Comparison of ENCODE assay signal across 7 cellular contexts in genomic region chr4:37977471-37978452, GRCh38. TPM values are rescaled to one million over a fixed set of nuclear protein-coding genes. Genes with fewer than 3 reads are reported as not detected.
A peak's percentile ranks its signal among the peaks of the same experiment; 100 is the strongest.
DNase-seq lines count a peak whose midpoint lies in the region; FAIRE-seq and TF ChIP-seq lines count a peak whose summit lies in the region.

No MANE protein-coding gene starts in this region.

- H3K4me3 ChIP-seq in GM12865 (ENCODE audit: low read depth, low read length) = peak overlapping the region; percentile 75
- H3K4me3 ChIP-seq in LNCaP clone FGC (ENCODE audit: low read depth, low read length) = peak overlapping the region; percentile 54
- peak overlapping the region; percentile 74 to 90 for H3K4me3 ChIP-seq in kidney (ENCODE audit: low read length in 2 of 2)

- intact Hi-C loops in kidney (cut with DNase I) = no loop called here

- H3K9ac ChIP-seq in kidney (ENCODE audit: low read length in 2 of 2) = peak overlapping the region; percentile 78 to 81

- no peaks in the 10 kb centered on the region for H3K9me3 ChIP-seq in kidney (ENCODE audit: control insufficient read depth in 1 of 2, low read length in 2 of 2)

- H3K27ac ChIP-seq in kidney (ENCODE audit: low read depth in 2 of 2, low read length in 2 of 2) = peak overlapping the region; percentile 93 to 99

- peak; percentile 50 for TF ChIP-seq CTCF in GM12865 (IDR thresholded peaks at IDR 0.05; ENCODE audit: insufficient read depth, low read depth, low read length, missing control alignments)
- peak; percentile 92 for TF ChIP-seq CTCF in LNCaP clone FGC (IDR thresholded peaks at IDR 0.05; ENCODE audit: control insufficient read depth, extremely low read depth, insufficient read depth)
- peak; percentile 50 for TF ChIP-seq CTCF in kidney (IDR thresholded peaks at IDR 0.05; ENCODE audit: borderline replicate concordance, extremely low read depth, insufficient read depth)

- no peaks in the 10 kb centered on the region for H3K36me3 ChIP-seq in kidney (ENCODE audit: control insufficient read depth in 1 of 2, insufficient read depth in 2 of 2, low read length in 2 of 2)

- peaks cover 38 to 46% of the 10 kb centered on the region in 2 donors for H3K4me1 ChIP-seq in kidney (ENCODE audit: control insufficient read depth in 1 of 2, insufficient read depth in 1 of 2, low read depth in 1 of 2, low read length in 2 of 2)

- FAIRE-seq in kidney (lab: Jason Lieb, UNC) = no peak

- DNase-seq in GM12865 (ENCODE audit: low read depth) (peak; percentile 85), H4 (ENCODE audit: low spot score) (peak; percentile 68), LNCaP clone FGC (ENCODE audit: low read depth) (peak; percentile 17), kidney (peak; percentile 93)
- peak; percentile 53 for DNase-seq in activated CD4-positive, CD25-positive, alpha-beta regulatory T cell treated with anti-CD3 and anti-CD28 coated beads, Interleukin-2, amount 50 U/mL, for 16 hours (ENCODE audit: low read depth, low spot score)
- DNase-seq in central memory CD4-positive, alpha-beta T cell = peak; percentile 74
- DNase-seq in stimulated activated CD4-positive, alpha-beta T cell treated with anti-CD3 and anti-CD28 coated beads, Interleukin-15, amount 100 ng/mL, for 24 hours = peak; percentile 76

RNA-seq across cellular contexts. Expression of gene PTTG2, which starts 17.6 kb away (rescaled TPM):
- total RNA-seq in H4 (2014; rRNA removed; shearing (Covaris generic)) = not detected in 2 replicates
- 1.0 TPM for total RNA-seq in kidney
- not detected for polyA plus RNA-seq in kidney (ENCODE audit: insufficient read depth, low read depth, low replicate concordance)

Comparison
In these comparisons a context has a peak if more than half of its experiments do, and no peak if none do; other contexts are left out.
1. Peak in every context shown above with its lines: DNase-seq, H3K4me3 ChIP-seq and H3K27ac ChIP-seq.
2. DNase-seq: peak in every context shown above with its lines; median percentile 93 in kidney; 85 in GM12865; 76 in stimulated activated CD4-positive, alpha-beta T cell treated with anti-CD3 and anti-CD28 coated beads, Interleukin-15, amount 100 ng/mL, for 24 hours; 74 in central memory CD4-positive, alpha-beta T cell; 68 in H4; 53 in activated CD4-positive, CD25-positive, alpha-beta regulatory T cell treated with anti-CD3 and anti-CD28 coated beads, Interleukin-2, amount 50 U/mL, for 16 hours; 17 in LNCaP clone FGC.